Comparison of ENCODE assay signal across 13 cellular contexts in the genomic region with DNA sequence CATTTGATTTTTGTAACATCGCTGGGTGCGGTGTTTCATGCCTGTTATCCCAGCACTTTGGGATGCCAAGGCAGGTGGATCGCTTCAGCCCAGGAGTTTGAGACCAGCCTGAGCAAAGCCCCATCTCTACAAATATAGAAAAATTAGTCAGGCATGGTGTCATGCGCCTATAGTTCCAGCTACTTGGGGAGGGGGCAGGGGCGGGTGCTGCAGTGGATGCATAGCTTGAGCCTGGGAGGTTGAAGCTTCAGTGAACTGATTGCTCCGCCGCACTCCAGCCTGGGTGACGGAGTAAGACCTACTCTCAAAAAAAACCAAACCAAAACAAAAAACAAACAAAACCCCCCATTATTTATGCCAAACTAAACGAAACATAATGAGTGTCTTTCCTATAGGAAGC.
"Had no signal": no experiment of that assay in that cellular context is flagged by ENCODE, and none has a peak within 500 bp of the region (broad histone marks: within the 10 kb centered on the region; RNA-seq: fewer than 3 reads in every experiment).

No MANE protein-coding gene starts in this region.

- ATAC-seq: naive thymus-derived CD4-positive, alpha-beta T cell had no signal

- H3K4me1 ChIP-seq: right atrium auricular region had no signal

- H3K27me3 ChIP-seq: right atrium auricular region, tibial artery had no signal

- DNase-seq: activated CD4-positive, alpha-beta T cell treated with anti-CD3 and anti-CD28 coated beads, Interleukin-2, amount 50 U/mL, for 4 hours; activated naive CD8-positive, alpha-beta T cell treated with anti-CD3 and anti-CD28 coated beads for 36 hours; activated T-cell treated with anti-CD3 and anti-CD28 coated beads for 4 hours; amniotic stem cell; effector memory CD4-positive, alpha-beta T cell; naive thymus-derived CD4-positive, alpha-beta T cell; nucleus accumbens; stimulated activated CD4-positive, alpha-beta T cell treated with anti-CD3 and anti-CD28 coated beads, Interleukin-12 subunit alpha, Interleukin-12 subunit beta, amount 100 ng/mL, for 4 hours; stimulated activated CD4-positive, alpha-beta T cell treated with anti-CD3 and anti-CD28 coated beads, Interleukin-1b, Interleukin-23, amount 100 ng/mL, for 48 hours; stimulated activated CD8-positive, alpha-beta memory T cell treated with anti-CD3 and anti-CD28 coated beads, Interleukin-4, amount 100 ng/mL, for 48 hours; stimulated activated naive CD4-positive, alpha-beta T cell treated with Interleukin-2 at 50 U/mL for 16 hours; tibial artery had no signal

- H3K4me3 ChIP-seq: right atrium auricular region, tibial artery had no signal

- H3K9me3 ChIP-seq: right atrium auricular region, tibial artery had no signal

- H3K36me3 ChIP-seq: right atrium auricular region, tibial artery had no signal

- H3K27ac ChIP-seq: right atrium auricular region, tibial artery had no signal
